In the genomic region with DNA sequence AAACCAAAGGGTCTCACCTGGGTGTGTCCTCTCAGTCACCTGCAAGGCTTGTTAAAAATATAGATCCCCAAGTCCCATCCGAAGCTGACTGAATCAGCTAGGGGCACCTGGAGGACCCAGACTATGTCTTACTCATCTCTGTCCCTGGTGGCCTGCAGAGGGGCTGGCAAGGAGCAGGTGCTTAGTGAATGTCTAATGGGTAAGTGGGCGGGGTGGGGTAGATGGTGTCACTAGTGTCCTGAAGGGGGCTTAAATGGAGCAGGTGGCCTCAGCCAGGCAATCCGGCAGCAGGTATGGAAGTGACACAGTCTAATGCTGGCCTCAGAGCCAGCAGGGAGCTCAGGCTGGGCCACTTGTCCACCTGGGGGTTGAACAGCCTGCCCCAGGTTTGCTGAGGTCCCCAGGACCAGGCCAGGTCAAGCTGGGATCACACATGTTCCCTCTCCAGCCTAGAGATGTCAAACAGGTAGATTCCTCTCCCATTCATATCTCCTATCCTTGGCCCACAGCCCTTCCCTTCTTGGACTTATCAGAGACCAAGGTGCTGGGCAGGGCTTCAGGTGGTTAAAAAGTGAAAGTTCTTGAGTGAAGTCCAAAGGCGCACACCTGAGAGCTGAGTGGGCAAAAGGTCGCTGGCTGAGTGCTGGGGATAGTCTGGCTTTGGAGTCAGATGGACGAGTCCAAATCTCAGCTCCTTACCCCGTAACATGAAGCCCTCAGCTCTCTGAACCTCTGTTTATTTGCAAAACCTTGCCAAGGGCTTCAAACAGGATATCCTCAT, we compare ENCODE assay signal across 1 cellular context.
TF ChIP-seq lines count a peak whose summit lies in the region.

No MANE protein-coding gene starts in this region.

TF ChIP-seq in HepG2, 621 proteins besides CTCF, POLR2A, EP300 and RAD21:
- TF ChIP-seq ZNF253 (CRISPR knock-in tag; IDR thresholded peaks at IDR 0.05; ENCODE audit: borderline replicate concordance) (no peak), SMARCE1 (IDR thresholded peaks at IDR 0.05; ENCODE audit: borderline replicate concordance) (no peak), PHF21A (CRISPR knock-in tag; IDR thresholded peaks at IDR 0.05) (0 out of 2 replicates have a peak, but pooled peaks have one; percentile 11), ZNF768 (CRISPR knock-in tag; IDR thresholded peaks at IDR 0.05) (0 out of 2 replicates have a peak, but pooled peaks have one; percentile 18), GFI1 (CRISPR knock-in tag; IDR thresholded peaks at IDR 0.05; ENCODE audit: borderline replicate concordance) (peak; percentile 40; the same call in 1 of the 2 replicates), PITX1 (CRISPR knock-in tag; IDR thresholded peaks at IDR 0.05) (0 out of 2 replicates have a peak, but pooled peaks have one; percentile 20)
- TF ChIP-seq, protein P1, sequence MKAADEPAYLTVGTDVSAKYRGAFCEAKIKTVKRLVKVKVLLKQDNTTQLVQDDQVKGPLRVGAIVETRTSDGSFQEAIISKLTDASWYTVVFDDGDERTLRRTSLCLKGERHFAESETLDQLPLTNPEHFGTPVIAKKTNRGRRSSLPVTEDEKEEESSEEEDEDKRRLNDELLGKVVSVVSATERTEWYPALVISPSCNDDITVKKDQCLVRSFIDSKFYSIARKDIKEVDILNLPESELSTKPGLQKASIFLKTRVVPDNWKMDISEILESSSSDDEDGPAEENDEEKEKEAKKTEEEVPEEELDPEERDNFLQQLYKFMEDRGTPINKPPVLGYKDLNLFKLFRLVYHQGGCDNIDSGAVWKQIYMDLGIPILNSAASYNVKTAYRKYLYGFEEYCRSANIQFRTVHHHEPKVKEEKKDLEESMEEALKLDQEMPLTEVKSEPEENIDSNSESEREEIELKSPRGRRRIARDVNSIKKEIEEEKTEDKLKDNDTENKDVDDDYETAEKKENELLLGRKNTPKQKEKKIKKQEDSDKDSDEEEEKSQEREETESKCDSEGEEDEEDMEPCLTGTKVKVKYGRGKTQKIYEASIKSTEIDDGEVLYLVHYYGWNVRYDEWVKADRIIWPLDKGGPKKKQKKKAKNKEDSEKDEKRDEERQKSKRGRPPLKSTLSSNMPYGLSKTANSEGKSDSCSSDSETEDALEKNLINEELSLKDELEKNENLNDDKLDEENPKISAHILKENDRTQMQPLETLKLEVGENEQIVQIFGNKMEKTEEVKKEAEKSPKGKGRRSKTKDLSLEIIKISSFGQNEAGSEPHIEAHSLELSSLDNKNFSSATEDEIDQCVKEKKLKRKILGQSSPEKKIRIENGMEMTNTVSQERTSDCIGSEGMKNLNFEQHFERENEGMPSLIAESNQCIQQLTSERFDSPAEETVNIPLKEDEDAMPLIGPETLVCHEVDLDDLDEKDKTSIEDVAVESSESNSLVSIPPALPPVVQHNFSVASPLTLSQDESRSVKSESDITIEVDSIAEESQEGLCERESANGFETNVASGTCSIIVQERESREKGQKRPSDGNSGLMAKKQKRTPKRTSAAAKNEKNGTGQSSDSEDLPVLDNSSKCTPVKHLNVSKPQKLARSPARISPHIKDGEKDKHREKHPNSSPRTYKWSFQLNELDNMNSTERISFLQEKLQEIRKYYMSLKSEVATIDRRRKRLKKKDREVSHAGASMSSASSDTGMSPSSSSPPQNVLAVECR (CRISPR knock-in tag; IDR thresholded peaks at IDR 0.05; ENCODE audit: borderline replicate concordance), result 0 out of 2 replicates have a peak, but pooled peaks have one; percentile 11
